Comparison of ENCODE assay signal across 1 cellular context in the genomic region with DNA sequence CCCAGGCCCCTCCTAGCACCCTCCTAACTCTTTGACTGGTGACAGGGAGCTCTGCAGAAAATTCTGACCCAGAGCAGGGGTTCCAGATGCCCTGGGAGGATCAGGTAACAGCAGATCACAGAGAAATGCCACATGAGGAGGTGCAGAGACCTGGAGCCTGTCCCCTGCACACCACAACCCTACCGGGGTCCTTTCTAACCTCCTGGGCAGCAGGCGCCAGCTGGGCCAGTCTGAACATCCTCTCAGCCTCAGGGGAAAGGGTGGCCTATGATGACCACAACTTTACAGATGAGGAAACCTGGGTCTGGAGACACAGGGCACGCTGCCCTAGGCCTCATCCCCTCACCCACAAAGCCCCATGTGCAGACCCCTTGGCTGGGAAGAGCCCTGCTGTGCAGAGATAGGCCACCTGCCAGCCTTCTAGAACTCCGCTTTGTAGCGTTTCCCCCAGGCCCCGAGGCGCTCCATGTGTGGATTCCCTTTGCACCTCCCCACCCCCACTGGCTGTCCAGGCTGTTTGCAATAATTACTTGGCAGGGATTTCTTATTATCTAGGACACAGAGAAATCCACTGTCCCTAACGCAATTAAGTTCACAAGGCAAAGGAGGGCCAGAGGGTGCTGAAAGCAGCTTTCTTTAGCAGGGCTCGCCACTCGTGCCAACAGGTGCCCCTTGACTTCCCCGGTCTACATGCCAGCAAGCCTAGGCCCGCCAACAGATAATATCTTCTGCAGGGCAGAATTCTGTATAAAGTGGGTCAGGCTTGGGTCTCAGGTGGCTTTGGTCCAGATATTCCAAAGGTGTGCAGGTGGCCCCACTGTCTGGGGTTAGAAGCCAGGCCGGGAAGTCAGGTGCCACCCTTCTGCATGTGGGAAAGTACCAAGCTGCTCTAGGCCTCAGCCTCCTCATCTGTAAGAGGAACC.
TF ChIP-seq lines count a peak whose summit lies in the region.

No MANE protein-coding gene starts in this region.

TF ChIP-seq in WTC11, 78 proteins besides CTCF, POLR2A, EP300 and RAD21 (continued from another document):
- TF ChIP-seq PRDM15 (CRISPR knock-in tag; IDR thresholded peaks at IDR 0.05) (no peak), ERG (CRISPR knock-in tag; IDR thresholded peaks at IDR 0.05) (no peak), ZNF512 (CRISPR knock-in tag; IDR thresholded peaks at IDR 0.05; ENCODE audit: borderline replicate concordance) (no peak), ZNF263 (CRISPR knock-in tag; IDR thresholded peaks at IDR 0.05; ENCODE audit: low read depth) (no peak), ZNF281 (CRISPR knock-in tag; IDR thresholded peaks at IDR 0.05) (no peak), TCF7 (CRISPR knock-in tag; IDR thresholded peaks at IDR 0.05; ENCODE audit: low read depth) (no peak), E2F4 (CRISPR knock-in tag; IDR thresholded peaks at IDR 0.05; ENCODE audit: borderline replicate concordance, low read depth) (no peak), ZNF219 (CRISPR knock-in tag; IDR thresholded peaks at IDR 0.05; ENCODE audit: borderline replicate concordance) (no peak), MYBL2 (CRISPR knock-in tag; IDR thresholded peaks at IDR 0.05) (no peak), IRF2 (CRISPR knock-in tag; IDR thresholded peaks at IDR 0.05; ENCODE audit: borderline replicate concordance, low read depth) (no peak)
- TF ChIP-seq, protein P1, sequence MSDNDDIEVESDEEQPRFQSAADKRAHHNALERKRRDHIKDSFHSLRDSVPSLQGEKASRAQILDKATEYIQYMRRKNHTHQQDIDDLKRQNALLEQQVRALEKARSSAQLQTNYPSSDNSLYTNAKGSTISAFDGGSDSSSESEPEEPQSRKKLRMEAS (CRISPR knock-in tag; IDR thresholded peaks at IDR 0.05): no peak
